In the genomic region with DNA sequence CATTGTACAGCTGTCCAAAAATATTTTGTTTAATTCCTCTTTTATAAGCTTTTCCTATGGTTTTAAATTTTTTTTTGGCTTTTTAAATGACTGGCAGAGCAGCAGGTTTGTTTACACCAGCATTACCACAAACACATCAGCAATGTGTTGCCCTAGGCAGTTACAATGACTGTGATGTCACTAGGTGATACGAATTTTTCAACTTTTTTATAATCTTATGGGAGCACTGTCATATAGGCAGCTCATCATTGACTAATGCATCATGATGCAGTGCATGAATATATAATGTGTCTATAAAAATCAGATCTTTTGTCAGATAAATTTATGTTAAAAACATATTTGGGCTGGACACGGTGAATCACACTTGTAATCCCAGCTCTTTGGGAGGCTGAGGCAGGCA, we compare ENCODE assay signal across 18 cellular contexts.
DNase-seq lines count a peak whose midpoint lies in the region; TF ChIP-seq lines count a peak whose summit lies in the region.
"Had no signal": no experiment of that assay in that cellular context is flagged by ENCODE, and none has a peak within 500 bp of the region (broad histone marks: within the 10 kb centered on the region; RNA-seq: fewer than 3 reads in every experiment).

No MANE protein-coding gene starts in this region.

- no peak overlapping the region for H3K4me3 ChIP-seq in epithelial cell of esophagus (ENCODE audit: low read length)
- no peak overlapping the region for H3K4me3 ChIP-seq in osteoblast (ENCODE audit: insufficient read depth, low read length)
- H3K4me3 ChIP-seq: GM12878, GM23248 had no signal

- peak overlapping the region; percentile 38 for H3K27ac ChIP-seq in osteoblast (ENCODE audit: low read depth, low read length)
- H3K27ac ChIP-seq: GM23248 had no signal

- no peaks in the 10 kb centered on the region for H3K9me3 ChIP-seq in osteoblast (ENCODE audit: low read depth, low read length)
- H3K9me3 ChIP-seq: BE2C had no signal

- H3K79me2 ChIP-seq in osteoblast (ENCODE audit: insufficient read depth, low read length) = no peaks in the 10 kb centered on the region

- H3K27me3 ChIP-seq in osteoblast (ENCODE audit: insufficient read depth, low read length) = no peaks in the 10 kb centered on the region
- H3K27me3 ChIP-seq: BE2C had no signal

- TF ChIP-seq CTCF in epithelial cell of esophagus (IDR thresholded peaks at IDR 0.05; ENCODE audit: insufficient read depth, low read depth, low read length, missing control alignments) (no peak), osteoblast (IDR thresholded peaks at IDR 0.05; ENCODE audit: extremely low read depth, low read depth, low read length) (no peak)

- peaks cover 41% of the 10 kb centered on the region for H3K4me1 ChIP-seq in osteoblast (ENCODE audit: insufficient read depth, low read length)
- H3K4me1 ChIP-seq: BE2C had no signal

- H3K36me3 ChIP-seq in osteoblast (ENCODE audit: insufficient read depth, low read length) = no peaks in the 10 kb centered on the region
- H3K36me3 ChIP-seq: BE2C had no signal

- DNase-seq in ELR (ENCODE audit: low read depth) = peak; percentile 75
- peak; percentile 71 for DNase-seq in M059J (ENCODE audit: low read depth)
- DNase-seq in epithelial cell of esophagus (ENCODE audit: low read depth) = peak; percentile 29
- DNase-seq in osteoblast (ENCODE audit: insufficient read length, low spot score, missing footprints) = no peak
- no peak for DNase-seq in GM19240 (ENCODE audit: insufficient read length, low spot score)
- no peak for DNase-seq in DMS153 (lab: John Stamatoyannopoulos, UW)
- DNase-seq in inferior parietal cortex (ENCODE audit: extremely low spot score) = no peak
- DNase-seq: ACHN; BE2C; C1 segment of cervical spinal cord; CD4-positive, CD25-positive, alpha-beta regulatory T cell; CD8-positive, alpha-beta memory T cell; COR-L47; DMS79; GF-D8; KBM-7 had no signal

- H4K20me1 ChIP-seq in osteoblast (ENCODE audit: insufficient read depth, low read length) = no peaks in the 10 kb centered on the region

- H2AFZ ChIP-seq in osteoblast (ENCODE audit: low read length) = no peak overlapping the region
- H2AFZ ChIP-seq: GM23248 had no signal

- H3K4me2 ChIP-seq in osteoblast (ENCODE audit: insufficient read depth, low read length) = no peak overlapping the region

Comparison
In these comparisons a context has a peak if more than half of its experiments do, and no peak if none do; other contexts are left out.
1. DNase-seq: peak in ELR (single experiment), M059J (single experiment) and epithelial cell of esophagus (single experiment); none in osteoblast (single experiment), GM19240 (single experiment), DMS153 (single experiment) and inferior parietal cortex (single experiment).